In the genomic region with DNA sequence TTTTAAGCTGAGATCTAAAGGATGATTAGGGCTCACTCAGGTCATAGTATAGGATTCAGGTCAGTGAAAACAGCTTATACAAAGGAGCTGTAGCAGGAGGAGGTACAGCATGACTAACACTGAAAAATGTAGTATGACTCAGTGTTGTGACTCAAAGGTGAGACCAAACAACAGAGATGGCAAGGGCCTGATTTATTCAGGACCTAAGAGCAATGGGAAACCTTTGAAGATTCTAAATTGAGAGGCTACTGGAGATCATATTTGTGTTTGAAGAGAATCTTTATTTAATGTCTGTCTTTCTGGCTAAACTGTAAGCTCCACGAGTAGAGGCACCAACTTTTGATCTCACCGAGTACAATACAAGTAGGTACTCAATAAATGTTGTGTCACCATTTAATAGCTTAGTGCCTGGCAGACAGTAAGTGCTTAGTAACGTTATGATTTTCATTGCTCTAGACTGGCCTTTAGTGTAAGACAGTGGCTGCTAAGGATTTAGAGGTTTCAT, we compare ENCODE assay signal across 8 cellular contexts. TPM values are rescaled to one million over a fixed set of nuclear protein-coding genes. Genes with fewer than 3 reads are reported as not detected.
DNase-seq lines count a peak whose midpoint lies in the region; FAIRE-seq and TF ChIP-seq lines count a peak whose summit lies in the region.

No MANE protein-coding gene starts in this region.

- no peak overlapping the region for H3K4me3 ChIP-seq in H1 (ENCODE audit: extremely low read depth in 1 of 4, insufficient read depth in 2 of 4, low read depth in 3 of 4, low read length in 4 of 4)
- H3K4me3 ChIP-seq in small intestine (ENCODE audit: low read depth in 1 of 2, low read length in 2 of 2) = no peak overlapping the region

- H4K91ac ChIP-seq in H1 (replicated peaks; ENCODE audit: insufficient read length, low read length) = no peak overlapping the region

- no peak overlapping the region for H2BK12ac ChIP-seq in H1 (ENCODE audit: low read depth, low read length)

- no peaks in the 10 kb centered on the region for H3K23me2 ChIP-seq in H1 (ENCODE audit: low read depth, low read length)

- H3K9me3 ChIP-seq in H1 (ENCODE audit: insufficient read depth in 2 of 2, low read depth in 1 of 2, low read length in 1 of 2) = no peaks in the 10 kb centered on the region
- no peaks in the 10 kb centered on the region for H3K9me3 ChIP-seq in small intestine (ENCODE audit: control insufficient read depth, low read depth)

- TF ChIP-seq EP300 in H1 (IDR thresholded peaks at IDR 0.05; ENCODE audit: borderline replicate concordance in 1 of 2, low read depth in 2 of 2, low read length in 2 of 2) = no peak

- no peak for TF ChIP-seq RAD21 in H1 (IDR thresholded peaks at IDR 0.05 in 1 of 2, conservative IDR thresholded peaks at IDR 0.05 in 1 of 2; ENCODE audit: low read depth in 2 of 2, low read length in 2 of 2)

- POLR2A ChIA-PET in H1 (lab: Charles Lee; ENCODE audit: partially characterized antibody) = interaction anchor here (0.5 kb wide), 1 partner anchor 12 kb away, joined by 3 read pairs; no protein-coding TSS in a partner anchor
- POLR2A ChIA-PET in activated CD4-positive, alpha-beta T cell treated with anti-CD3 and anti-CD28 coated beads, Interleukin-2, amount 10 ng/mL, durations not matched to agents 7 days and 5 days (lab: Charles Lee) = no interaction called here

- H3K4me2 ChIP-seq in H1 (ENCODE audit: insufficient read depth in 1 of 2, low read depth in 2 of 2, low read length in 2 of 2) = no peak overlapping the region

- no peak overlapping the region for H3K18ac ChIP-seq in H1 (ENCODE audit: extremely low read depth, low read length)

- H2BK20ac ChIP-seq in H1 (ENCODE audit: low read length) = no peak overlapping the region

- H2BK120ac ChIP-seq in H1 (replicated peaks; ENCODE audit: low read depth, low read length) = no peak overlapping the region

- no peak overlapping the region for H3K9ac ChIP-seq in H1 (replicated peaks in 1 of 4; ENCODE audit: extremely low read depth in 1 of 4, low read depth in 3 of 4, low read length in 3 of 4)

- peak; percentile 77 for FAIRE-seq in H1 (lab: Jason Lieb, UNC)
- no peak for FAIRE-seq in small intestine (lab: Jason Lieb, UNC)

- peak; percentile 3 for DNase-seq in NK-92 treated with Interleukin-12 subunit alpha and Interleukin-12 subunit beta, amount 100 ng/mL, for 24 hours (lab: John Stamatoyannopoulos, UW)
- DNase-seq in NK-92 (lab: John Stamatoyannopoulos, UW; ENCODE audit: unreplicated experiment) = no peak
- peak; percentile 82 for DNase-seq in HT-29 (ENCODE audit: low spot score)
- no peak for DNase-seq in H1 (ENCODE audit: low read depth in 1 of 2, low spot score in 2 of 2)
- peak; percentile 9 for DNase-seq in small intestine
- DNase-seq in NCI-H1436 treated with DMSO at 0.1 percent for 48 hours (lab: John Stamatoyannopoulos, UW) = no peak
- DNase-seq in activated CD4-positive, alpha-beta T cell treated with anti-CD3 and anti-CD28 coated beads, Interleukin-2, amount 10 ng/mL, durations not matched to agents 7 days and 5 days = no peak
- no peak for DNase-seq in DMS79 (lab: John Stamatoyannopoulos, UW)

- no peak overlapping the region for H2BK15ac ChIP-seq in H1 (ENCODE audit: low read length)

- H4K8ac ChIP-seq in H1 (ENCODE audit: extremely low read depth, insufficient read depth, low read length) = no peak overlapping the region

- H3K79me2 ChIP-seq in H1 (ENCODE audit: control insufficient read depth in 1 of 2, insufficient read depth in 2 of 2, low read length in 2 of 2) = no peaks in the 10 kb centered on the region

- H2BK5ac ChIP-seq in H1 (ENCODE audit: low read depth, low read length) = no peak overlapping the region

- H3K4me1 Mint-ChIP-seq in activated CD4-positive, alpha-beta T cell treated with anti-CD3 and anti-CD28 coated beads, Interleukin-2, amount 10 ng/mL, durations not matched to agents 7 days and 5 days = no peaks in the 10 kb centered on the region

- H2AK5ac ChIP-seq in H1 (ENCODE audit: low read depth, low read length) = no peak overlapping the region

- H3K36me3 ChIP-seq in H1 (ENCODE audit: control insufficient read depth in 2 of 4, insufficient read depth in 4 of 4, low read length in 3 of 4) (no peaks in the 10 kb centered on the region), small intestine (ENCODE audit: control insufficient read depth in 2 of 2, insufficient read depth in 2 of 2, low read length in 2 of 2) (no peaks in the 10 kb centered on the region)

- no peak overlapping the region for H3K4me3 Mint-ChIP-seq in activated CD4-positive, alpha-beta T cell treated with anti-CD3 and anti-CD28 coated beads, Interleukin-2, amount 10 ng/mL, durations not matched to agents 7 days and 5 days

- H4K20me1 ChIP-seq in H1 (replicated peaks in 1 of 2; ENCODE audit: control insufficient read depth in 1 of 2, insufficient read depth in 2 of 2, low read length in 2 of 2) = no peaks in the 10 kb centered on the region

- peaks cover 0 to 4% (median 2%) of the 10 kb centered on the region in 4 experiments; a peak in 3 of 7 replicates for H3K4me1 ChIP-seq in H1 (replicated peaks in 1 of 4; ENCODE audit: control insufficient read depth in 3 of 4, insufficient read depth in 4 of 4, low read length in 3 of 4)
- no peaks in the 10 kb centered on the region for H3K4me1 ChIP-seq in small intestine (ENCODE audit: control insufficient read depth in 2 of 2, insufficient read depth in 1 of 2, low read depth in 1 of 2, low read length in 1 of 2)

- CTCF ChIA-PET in H1 (lab: Charles Lee; ENCODE audit: partially characterized antibody) = interaction anchor here (1.0 to 1.1 kb wide), 3 partner anchors 22 to 962 kb away, joined by 3 to 4 read pairs (median 3); no protein-coding TSS in a partner anchor
- CTCF ChIA-PET in activated CD4-positive, alpha-beta T cell treated with anti-CD3 and anti-CD28 coated beads, Interleukin-2, amount 10 ng/mL, durations not matched to agents 7 days and 5 days (lab: Charles Lee) = no interaction called here

- no peak overlapping the region for H3K4ac ChIP-seq in H1 (replicated peaks; ENCODE audit: insufficient read length, low read depth, low read length)

- H3K27ac Mint-ChIP-seq in activated CD4-positive, alpha-beta T cell treated with anti-CD3 and anti-CD28 coated beads, Interleukin-2, amount 10 ng/mL, durations not matched to agents 7 days and 5 days = no peak overlapping the region

- no peaks in the 10 kb centered on the region for H3K36me3 Mint-ChIP-seq in activated CD4-positive, alpha-beta T cell treated with anti-CD3 and anti-CD28 coated beads, Interleukin-2, amount 10 ng/mL, durations not matched to agents 7 days and 5 days (ENCODE audit: low read depth)

- H3K27me3 Mint-ChIP-seq in activated CD4-positive, alpha-beta T cell treated with anti-CD3 and anti-CD28 coated beads, Interleukin-2, amount 10 ng/mL, durations not matched to agents 7 days and 5 days = no peaks in the 10 kb centered on the region

- no peak overlapping the region for H3K14ac ChIP-seq in H1 (ENCODE audit: insufficient read length)

- WGBS in H1 (ENCODE audit: extremely low coverage in 1 of 2, insufficient coverage in 1 of 2, insufficient read length in 1 of 2, insufficient replicate concordance in 2 of 2, low coverage in 1 of 2, low lambda C conversion rate in 2 of 2, missing lambda C conversion rate in 1 of 2), 2 experiments = 86% methylated on average over 3 of the region's 3 CpGs; no CpG with 5 or more reads in 1 of the 2 experiments
- 46 to 71% (median 50%) methylated on average over 3 of the region's 3 CpGs for WGBS in small intestine, 3 donors

- no peak for TF ChIP-seq CTCF in H1 (IDR thresholded peaks at IDR 0.05; ENCODE audit: control extremely low read depth in 1 of 3, insufficient read depth in 1 of 3, low read depth in 1 of 3, low read length in 3 of 3)

- H3K79me1 ChIP-seq in H1 (ENCODE audit: low read depth, low read length) = no peaks in the 10 kb centered on the region

- H3K23ac ChIP-seq in H1 (ENCODE audit: insufficient read length) = no peak overlapping the region

- H2AFZ ChIP-seq in H1 (ENCODE audit: low read length) = no peak overlapping the region

- no peak overlapping the region for H3K56ac ChIP-seq in H1 (replicated peaks; ENCODE audit: insufficient read length, low read depth, low read length)

- no peak overlapping the region for H3K27ac ChIP-seq in H1 (ENCODE audit: low read depth, low read length)
- no peak overlapping the region for H3K27ac ChIP-seq in small intestine (ENCODE audit: low read depth in 1 of 2, low read length in 1 of 2)

- H3K27me3 ChIP-seq in H1 (replicated peaks in 1 of 4; ENCODE audit: control insufficient read depth in 3 of 4, extremely low read depth in 1 of 4, insufficient read depth in 3 of 4, low read length in 3 of 4) (no peaks in the 10 kb centered on the region), small intestine (ENCODE audit: control insufficient read depth in 2 of 2, insufficient read depth in 2 of 2, low read length in 2 of 2) (no peaks in the 10 kb centered on the region)

- no peak for TF ChIP-seq POLR2A in H1 (IDR thresholded peaks at IDR 0.05; ENCODE audit: control extremely low read depth in 1 of 2, low read depth in 2 of 2, low read length in 2 of 2)

- H3K9me3 Mint-ChIP-seq in activated CD4-positive, alpha-beta T cell treated with anti-CD3 and anti-CD28 coated beads, Interleukin-2, amount 10 ng/mL, durations not matched to agents 7 days and 5 days = peaks cover 2% of the 10 kb centered on the region

- no peak overlapping the region for H4K5ac ChIP-seq in H1 (ENCODE audit: insufficient read length, low read depth, low read length)

TF ChIP-seq in H1, 55 proteins besides CTCF, POLR2A, EP300 and RAD21 (continues in another document):
- TF ChIP-seq, protein P1, sequence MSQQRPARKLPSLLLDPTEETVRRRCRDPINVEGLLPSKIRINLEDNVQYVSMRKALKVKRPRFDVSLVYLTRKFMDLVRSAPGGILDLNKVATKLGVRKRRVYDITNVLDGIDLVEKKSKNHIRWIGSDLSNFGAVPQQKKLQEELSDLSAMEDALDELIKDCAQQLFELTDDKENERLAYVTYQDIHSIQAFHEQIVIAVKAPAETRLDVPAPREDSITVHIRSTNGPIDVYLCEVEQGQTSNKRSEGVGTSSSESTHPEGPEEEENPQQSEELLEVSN (IDR thresholded peaks at IDR 0.05) = no peak
- TF ChIP-seq MAFK (IDR thresholded peaks at IDR 0.05; ENCODE audit: low read depth, low read length) = peak; percentile 12; the same call in 1 of the 2 replicates

RNA-seq across cellular contexts. Expression of a gene that starts 43.5 kb away (rescaled TPM):
- not detected in 2 replicates for total RNA-seq in HT-29 (2014; rRNA removed; shearing (Covaris generic))
- 5.9 and 6.4 TPM in 2 replicates for total RNA-seq in H1 (2021; fragmentation: NEBNext Ultra II Directional; extraction: Animal tissue kit (Norgen Biotek cat#: 25700))
- 1.4 and 2.6 TPM in 2 replicates for polyA plus RNA-seq in H1 (2011; rRNA removed)
- 3.1 TPM for polyA plus RNA-seq in H1 (2011; cell fraction: cytosol; rRNA removed)
- polyA plus RNA-seq in H1 (2011; cell fraction: nucleus; rRNA removed) = 1.7 TPM
- 2.0 to 4.2 TPM (median 2.6 TPM) in 4 replicates for polyA plus RNA-seq in H1 (2012, experiment 1 of 2)
- polyA plus RNA-seq in H1 (2012, experiment 2 of 2) = 0.33 TPM
- polyA plus RNA-seq in H1 (2013, experiment 1 of 2) = 3.8 TPM
- 3.6 TPM for polyA plus RNA-seq in H1 (2013, experiment 2 of 2)
- 7.3 and 10.2 TPM in 2 replicates for polyA minus RNA-seq in H1 (2011; rRNA and poly(A)+ RNA removed)
- polyA minus RNA-seq in H1 (2011; cell fraction: cytosol; rRNA and poly(A)+ RNA removed) = 4.0 TPM
- 11.2 TPM for polyA minus RNA-seq in H1 (2011; cell fraction: nucleus; rRNA and poly(A)+ RNA removed)
- under 1 TPM in 2 of 3 donors, not detected in 1; 0.27 to 0.48 TPM for polyA plus RNA-seq in small intestine
- total RNA-seq in activated CD4-positive, alpha-beta T cell treated with anti-CD3 and anti-CD28 coated beads, Interleukin-2, amount 10 ng/mL, durations not matched to agents 7 days and 5 days = not detected

Comparison
In these comparisons a context has a peak if more than half of its experiments do, and no peak if none do; other contexts are left out.
1. DNase-seq: peak in NK-92 treated with Interleukin-12 subunit alpha and Interleukin-12 subunit beta, amount 100 ng/mL, for 24 hours (single experiment), HT-29 (single experiment) and small intestine (single experiment); none in NK-92 (single experiment), H1 (0 of 2), NCI-H1436 treated with DMSO at 0.1 percent for 48 hours (single experiment), activated CD4-positive, alpha-beta T cell treated with anti-CD3 and anti-CD28 coated beads, Interleukin-2, amount 10 ng/mL, durations not matched to agents 7 days and 5 days (single experiment) and DMS79 (single experiment).